Comparison of ENCODE assay signal across 17 cellular contexts in genomic region chr15:101491739-101492640, GRCh38.
"Had no signal": no experiment of that assay in that cellular context is flagged by ENCODE, and none has a peak within 500 bp of the region (broad histone marks: within the 10 kb centered on the region; RNA-seq: fewer than 3 reads in every experiment).

No MANE protein-coding gene starts in this region.

- H3K36me3 ChIP-seq: ascending aorta, cardiac muscle cell, sigmoid colon, uterus had no signal

- H3K27ac Mint-ChIP-seq: activated naive CD8-positive, alpha-beta T cell treated with anti-CD3 and anti-CD28 coated beads, Interleukin-2, amount 10 ng/mL, durations not matched to agents 7 days and 5 days; naive thymus-derived CD4-positive, alpha-beta T cell had no signal

- H3K36me3 Mint-ChIP-seq: activated naive CD8-positive, alpha-beta T cell treated with anti-CD3 and anti-CD28 coated beads, Interleukin-2, amount 10 ng/mL, durations not matched to agents 7 days and 5 days; naive thymus-derived CD4-positive, alpha-beta T cell had no signal

- H3K9me3 ChIP-seq: ascending aorta, psoas muscle, sigmoid colon, uterus had no signal

- ATAC-seq: naive thymus-derived CD4-positive, alpha-beta T cell; stimulated activated naive CD8-positive, alpha-beta T cell treated with anti-CD3 and anti-CD28 coated beads, Interleukin-15, Interleukin-2, amounts not matched to agents 100 U/mL and 50 U/mL, for 24 hours had no signal

- H3K9me3 Mint-ChIP-seq: activated naive CD8-positive, alpha-beta T cell treated with anti-CD3 and anti-CD28 coated beads, Interleukin-2, amount 10 ng/mL, durations not matched to agents 7 days and 5 days had no signal

- DNase-seq: activated CD4-positive, alpha-beta T cell treated with anti-CD3 and anti-CD28 coated beads, Interleukin-2, amount 50 U/mL, for 48 hours; activated CD4-positive, CD25-positive, alpha-beta regulatory T cell treated with anti-CD3 and anti-CD28 coated beads, Interleukin-2, amount 50 U/mL, for 72 hours; activated gamma-delta T cell treated with Interleukin-2 at 50 U/mL for 16 hours; activated naive CD8-positive, alpha-beta T cell treated with anti-CD3 and anti-CD28 coated beads, Interleukin-2, amount 10 ng/mL, durations not matched to agents 7 days and 5 days; cortex of kidney; effector memory CD4-positive, alpha-beta T cell; kidney glomerular epithelial cell; psoas muscle; sigmoid colon; stimulated activated CD4-positive, alpha-beta T cell treated with anti-CD3 and anti-CD28 coated beads, Interleukin-2, amount 100 ng/mL, for 24 hours; stimulated activated naive CD8-positive, alpha-beta T cell treated with anti-CD3 and anti-CD28 coated beads, Interleukin-15, Interleukin-2, amounts not matched to agents 100 U/mL and 50 U/mL, for 24 hours; T-helper 9 cell; uterus had no signal

- H3K27ac ChIP-seq: ascending aorta, cardiac muscle cell, epithelial cell of prostate, sigmoid colon, uterus had no signal

- H3K4me1 ChIP-seq: ascending aorta, uterus had no signal

- H3K4me3 Mint-ChIP-seq: activated naive CD8-positive, alpha-beta T cell treated with anti-CD3 and anti-CD28 coated beads, Interleukin-2, amount 10 ng/mL, durations not matched to agents 7 days and 5 days had no signal

- H3K4me3 ChIP-seq: ascending aorta, cardiac muscle cell, psoas muscle, sigmoid colon, uterus had no signal
